In genomic region chr20:46715292-46715756, GRCh38 we compare ENCODE assay signal across 1 cellular context.
A peak's percentile ranks its signal among the peaks of the same experiment; 100 is the strongest.
TF ChIP-seq lines count a peak whose summit lies in the region.

No MANE protein-coding gene starts in this region.

TF ChIP-seq in HepG2, 621 proteins besides CTCF, POLR2A, EP300 and RAD21 (continued from another document and continues in another):
- no peak for TF ChIP-seq SNAPC4 (CRISPR knock-in tag; IDR thresholded peaks at IDR 0.05)
- 0 out of 2 replicates have a peak, but pooled peaks have one; percentile 16 for TF ChIP-seq CREM (IDR thresholded peaks at IDR 0.05)
- no peak for TF ChIP-seq CREM (CRISPR knock-in tag; IDR thresholded peaks at IDR 0.05)
- no peak for TF ChIP-seq SKIL (CRISPR knock-in tag; IDR thresholded peaks at IDR 0.05; ENCODE audit: borderline replicate concordance)
- no peak for TF ChIP-seq ZNF513 (CRISPR knock-in tag; conservative IDR thresholded peaks at IDR 0.05)
- TF ChIP-seq PTBP1 (IDR thresholded peaks at IDR 0.05; ENCODE audit: low read depth, low read length, poor library complexity, severe bottlenecking): no peak
- TF ChIP-seq MED1 (CRISPR knock-in tag; IDR thresholded peaks at IDR 0.05): 0 out of 2 replicates have a peak, but pooled peaks have one; percentile 28
- TF ChIP-seq ZBTB3 (CRISPR knock-in tag; IDR thresholded peaks at IDR 0.05; ENCODE audit: borderline replicate concordance, low read depth): no peak
- TF ChIP-seq LCORL (IDR thresholded peaks at IDR 0.05): no peak
- 0 out of 2 replicates have a peak, but pooled peaks have one; percentile 42 for TF ChIP-seq LCORL (CRISPR knock-in tag; IDR thresholded peaks at IDR 0.05)
- TF ChIP-seq ZNF337 (CRISPR knock-in tag; IDR thresholded peaks at IDR 0.05; ENCODE audit: borderline replicate concordance, low read depth): no peak
- TF ChIP-seq ATRX (CRISPR knock-in tag; IDR thresholded peaks at IDR 0.05; ENCODE audit: borderline replicate concordance): no peak
- no peak for TF ChIP-seq ZNF672 (CRISPR knock-in tag; IDR thresholded peaks at IDR 0.05)
- no peak for TF ChIP-seq THAP7 (CRISPR knock-in tag; IDR thresholded peaks at IDR 0.05)
- 0 out of 2 replicates have a peak, but pooled peaks have one; percentile 5 for TF ChIP-seq ATF2 (CRISPR knock-in tag; IDR thresholded peaks at IDR 0.05)
- peak in 1 of 2 experiments; percentile 21; a peak in 1 of 4 replicates for TF ChIP-seq KLF16 (CRISPR knock-in tag; IDR thresholded peaks at IDR 0.05)
- TF ChIP-seq HNRNPK (IDR thresholded peaks at IDR 0.05; ENCODE audit: low read depth, low read length, poor library complexity, severe bottlenecking): no peak
- TF ChIP-seq RELA (CRISPR knock-in tag; IDR thresholded peaks at IDR 0.05): no peak
- TF ChIP-seq MAFG (CRISPR knock-in tag; IDR thresholded peaks at IDR 0.05): no peak
- TF ChIP-seq SALL1 (CRISPR knock-in tag; IDR thresholded peaks at IDR 0.05): peak; percentile 30; the same call in 1 of the 2 replicates
- no peak for TF ChIP-seq CSRNP1 (CRISPR knock-in tag; IDR thresholded peaks at IDR 0.05)
- peak; percentile 63; the same call in 1 of the 2 replicates for TF ChIP-seq HNF4A (CRISPR knock-in tag; IDR thresholded peaks at IDR 0.05)
- no peak for TF ChIP-seq ZNF280B (CRISPR knock-in tag; IDR thresholded peaks at IDR 0.05; ENCODE audit: borderline replicate concordance)
- no peak for TF ChIP-seq NFRKB (IDR thresholded peaks at IDR 0.05)
- peak; percentile 73 for TF ChIP-seq NCOA2 (CRISPR knock-in tag; IDR thresholded peaks at IDR 0.05)
- no peak for TF ChIP-seq MAZ (IDR thresholded peaks at IDR 0.05; ENCODE audit: borderline replicate concordance, low read depth, low read length)
- TF ChIP-seq MAZ (CRISPR knock-in tag; IDR thresholded peaks at IDR 0.05; ENCODE audit: low read depth): peak; percentile 59; the same call in 1 of the 2 replicates
- TF ChIP-seq NKX3-1 (CRISPR knock-in tag; IDR thresholded peaks at IDR 0.05): no peak
- TF ChIP-seq KMT2B (CRISPR knock-in tag; IDR thresholded peaks at IDR 0.05): no peak
- TF ChIP-seq RARA (CRISPR knock-in tag; IDR thresholded peaks at IDR 0.05): peak; percentile 52; the same call in 1 of the 2 replicates
- no peak for TF ChIP-seq ATF3 (CRISPR knock-in tag; IDR thresholded peaks at IDR 0.05)
- no peak for TF ChIP-seq MYNN (CRISPR knock-in tag; IDR thresholded peaks at IDR 0.05; ENCODE audit: low read depth)
- TF ChIP-seq ZNF713 (CRISPR knock-in tag; IDR thresholded peaks at IDR 0.05): no peak
- TF ChIP-seq ARID5B (CRISPR knock-in tag; IDR thresholded peaks at IDR 0.05): peak; percentile 35; the same call in 1 of the 2 replicates
- no peak for TF ChIP-seq ZIK1 (CRISPR knock-in tag; IDR thresholded peaks at IDR 0.05; ENCODE audit: borderline replicate concordance, low read depth)
- TF ChIP-seq ZNF644 (CRISPR knock-in tag; IDR thresholded peaks at IDR 0.05; ENCODE audit: low read depth): peak; percentile 43; the same call in 1 of the 2 replicates
- TF ChIP-seq ZNF432 (CRISPR knock-in tag; IDR thresholded peaks at IDR 0.05; ENCODE audit: borderline replicate concordance): no peak
- TF ChIP-seq MTERF4 (CRISPR knock-in tag; IDR thresholded peaks at IDR 0.05): no peak
- no peak for TF ChIP-seq WIZ (CRISPR knock-in tag; IDR thresholded peaks at IDR 0.05)
- no peak for TF ChIP-seq ZNF207 (IDR thresholded peaks at IDR 0.05; ENCODE audit: borderline replicate concordance)
- no peak for TF ChIP-seq KLF6 (CRISPR knock-in tag; IDR thresholded peaks at IDR 0.05)
- TF ChIP-seq CBX5 (CRISPR knock-in tag; IDR thresholded peaks at IDR 0.05; ENCODE audit: borderline replicate concordance): no peak
- peak; percentile 88 for TF ChIP-seq RXRB (CRISPR knock-in tag; IDR thresholded peaks at IDR 0.05; ENCODE audit: borderline replicate concordance)
